Comparison of ENCODE assay signal across 7 cellular contexts in the genomic region with DNA sequence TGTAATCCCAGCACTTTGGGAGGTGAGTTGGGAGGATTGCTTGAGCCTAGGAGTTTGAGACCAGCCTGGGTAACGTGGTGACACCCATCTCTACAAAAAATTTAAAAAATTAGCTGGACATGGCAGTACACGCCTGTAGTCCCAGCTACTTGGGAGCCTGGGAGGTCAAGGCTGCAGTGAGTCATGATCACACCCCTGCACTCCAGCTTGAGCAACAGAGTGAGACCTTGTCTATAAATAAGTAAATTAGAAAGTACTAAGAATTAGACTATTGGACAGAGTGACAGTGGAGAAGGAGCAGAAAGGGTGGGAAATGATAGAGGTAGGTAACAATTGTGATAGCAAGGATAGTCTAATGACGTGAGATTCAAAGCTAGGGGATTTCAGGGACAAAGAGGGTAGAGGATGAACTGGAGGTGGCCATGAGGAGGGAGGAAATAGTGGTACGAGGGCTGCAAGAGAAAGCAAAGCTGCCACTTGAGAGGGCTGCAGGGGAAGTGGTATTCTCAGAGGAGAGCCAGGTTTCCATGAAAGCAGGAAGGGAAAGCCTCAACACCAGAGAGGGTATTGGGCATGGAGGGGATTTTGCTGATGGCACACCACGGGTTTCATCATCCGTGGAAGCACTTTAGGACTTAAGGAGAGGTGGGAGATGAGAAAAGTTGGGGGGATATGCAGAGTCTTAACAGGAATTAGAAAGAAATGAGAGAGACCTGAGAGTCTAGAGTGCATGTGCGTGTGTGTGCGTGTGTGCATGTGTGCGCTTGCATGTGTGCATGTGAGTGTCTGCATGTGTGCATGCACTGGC.
DNase-seq lines count a peak whose midpoint lies in the region; ATAC-seq and TF ChIP-seq lines count a peak whose summit lies in the region.

No MANE protein-coding gene starts in this region.

- H3K9me3 Mint-ChIP-seq in naive thymus-derived CD4-positive, alpha-beta T cell = no peaks in the 10 kb centered on the region

- TF ChIP-seq EP300 in suprapubic skin (IDR thresholded peaks at IDR 0.05) = no peak

- POLR2A ChIA-PET in naive thymus-derived CD4-positive, alpha-beta T cell (lab: Charles Lee) = interaction anchor here (0.5 to 0.6 kb wide), 2 partner anchors 56 to 70 kb away, joined by 3 read pairs; no protein-coding TSS in a partner anchor

- DNase-seq in RWPE2 (ENCODE audit: low spot score) (no peak), NCI-H2227 treated with DMSO at 0.1 percent for 48 hours (lab: John Stamatoyannopoulos, UW) (no peak), MV-4-11 (lab: John Stamatoyannopoulos, UW) (no peak), suprapubic skin (ENCODE audit: low spot score in 2 of 2) (no peak)
- DNase-seq in naive thymus-derived CD4-positive, alpha-beta T cell = peak in 4 of 9 donors; percentile 11 to 25 (median 16)

- no peak overlapping the region for H3K27ac ChIP-seq in RWPE2 (ENCODE audit: poor library complexity, severe bottlenecking)
- peak overlapping the region; percentile 42 for H3K27ac ChIP-seq in naive thymus-derived CD4-positive, alpha-beta T cell (ENCODE audit: low read depth, low read length)
- H3K27ac ChIP-seq in suprapubic skin = no peak overlapping the region

- 72% methylated on average over 9 of the region's 9 CpGs for WGBS in suprapubic skin

- TF ChIP-seq CTCF in RWPE2 (IDR thresholded peaks at IDR 0.05; ENCODE audit: poor library complexity, severe bottlenecking) = no peak
- TF ChIP-seq CTCF in suprapubic skin (IDR thresholded peaks at IDR 0.05) = no peak

- H3K36me3 Mint-ChIP-seq in naive thymus-derived CD4-positive, alpha-beta T cell = peaks cover 0 to 18% (median 3%) of the 10 kb centered on the region in 5 donors

- no peaks in the 10 kb centered on the region for H3K9me3 ChIP-seq in RWPE2 (ENCODE audit: severe bottlenecking)
- no peaks in the 10 kb centered on the region for H3K9me3 ChIP-seq in naive thymus-derived CD4-positive, alpha-beta T cell (ENCODE audit: control insufficient read depth in 2 of 3, low read length in 3 of 3)
- H3K9me3 ChIP-seq in suprapubic skin = no peaks in the 10 kb centered on the region

- CTCF ChIA-PET in naive thymus-derived CD4-positive, alpha-beta T cell (lab: Charles Lee) = interaction anchor here (0.7 kb wide), 1 partner anchor 169 kb away, joined by 4 read pairs; no protein-coding TSS in a partner anchor

- H3K27me3 Mint-ChIP-seq in naive thymus-derived CD4-positive, alpha-beta T cell = no peaks in the 10 kb centered on the region

- H3K4me3 ChIP-seq in RWPE2 (ENCODE audit: severe bottlenecking) = no peak overlapping the region
- peak overlapping the region; percentile 3 for H3K4me3 ChIP-seq in naive thymus-derived CD4-positive, alpha-beta T cell (ENCODE audit: low read length)
- no peak overlapping the region for H3K4me3 ChIP-seq in suprapubic skin

- H3K27ac Mint-ChIP-seq in naive thymus-derived CD4-positive, alpha-beta T cell = no peak overlapping the region

- peaks cover 22 to 45% (median 40%) of the 10 kb centered on the region in 7 donors for H3K4me1 Mint-ChIP-seq in naive thymus-derived CD4-positive, alpha-beta T cell

- intact Hi-C loops in naive thymus-derived CD4-positive, alpha-beta T cell (cut with micrococcal nuclease) = loop anchor here (1.0 to 5.0 kb wide), 4 partner anchors 14 to 296 kb away; partner anchors contain the start of gene WDR89 (in 1 of the 2)

- H3K36me3 ChIP-seq in RWPE2 (ENCODE audit: low read depth) = peaks cover 20% of the 10 kb centered on the region
- peaks cover 0 to 8% (median 5%) of the 10 kb centered on the region in 3 experiments for H3K36me3 ChIP-seq in naive thymus-derived CD4-positive, alpha-beta T cell (ENCODE audit: control insufficient read depth in 2 of 3, insufficient read depth in 3 of 3, low read length in 3 of 3)
- peaks cover 17% of the 10 kb centered on the region for H3K36me3 ChIP-seq in suprapubic skin

- H3K27me3 ChIP-seq in RWPE2 (ENCODE audit: insufficient read depth, poor library complexity, severe bottlenecking) (no peaks in the 10 kb centered on the region), suprapubic skin (no peaks in the 10 kb centered on the region)
- no peaks in the 10 kb centered on the region for H3K27me3 ChIP-seq in naive thymus-derived CD4-positive, alpha-beta T cell (ENCODE audit: control insufficient read depth in 2 of 2, insufficient read depth in 2 of 2, low read length in 2 of 2)

- H3K4me1 ChIP-seq in RWPE2 (ENCODE audit: insufficient read depth, poor library complexity, severe bottlenecking) (peaks cover 5% of the 10 kb centered on the region), suprapubic skin (peaks cover 7% of the 10 kb centered on the region)
- peaks cover 41 to 46% of the 10 kb centered on the region in 2 donors for H3K4me1 ChIP-seq in naive thymus-derived CD4-positive, alpha-beta T cell (ENCODE audit: control insufficient read depth in 2 of 2, insufficient read depth in 2 of 2, low read length in 2 of 2)

- ATAC-seq in GM18519 (IDR thresholded peaks at IDR 0.05; ENCODE audit: low FRiP score, unreplicated experiment) (peak; percentile 38), GM21723 (IDR thresholded peaks at IDR 0.05; ENCODE audit: unreplicated experiment) (peak; percentile 65), RWPE2 (ENCODE audit: low read depth) (peak; percentile 68)
- ATAC-seq in naive thymus-derived CD4-positive, alpha-beta T cell = peak; percentile 58

- H3K4me3 Mint-ChIP-seq in naive thymus-derived CD4-positive, alpha-beta T cell = no peak overlapping the region

- no peak for TF ChIP-seq POLR2A in suprapubic skin (IDR thresholded peaks at IDR 0.05)
